1 cellular context compared by ENCODE assay signal in the genomic region with DNA sequence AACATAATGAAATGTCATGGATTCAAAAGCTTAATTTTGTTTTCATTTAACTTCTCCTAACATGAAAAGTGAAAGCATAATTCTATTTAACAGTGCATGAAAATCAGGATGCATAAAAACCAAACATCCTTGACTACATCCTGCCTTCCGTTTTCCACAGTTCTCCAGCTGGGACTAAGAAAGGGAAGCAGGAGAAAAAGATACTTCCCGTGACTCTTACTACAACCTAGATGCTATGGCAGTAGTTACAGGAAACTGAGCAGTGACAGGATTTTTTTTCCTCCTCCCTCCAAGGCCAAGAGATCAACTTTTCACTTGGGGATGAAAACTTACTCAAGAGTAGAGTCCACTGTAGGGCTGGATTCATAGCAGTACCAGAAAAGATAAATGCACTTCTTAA.
TF ChIP-seq lines count a peak whose summit lies in the region.

No MANE protein-coding gene starts in this region.

TF ChIP-seq in GM12878, 131 proteins besides CTCF, POLR2A, EP300 and RAD21:
- TF ChIP-seq GATAD2B (conservative IDR thresholded peaks at IDR 0.05; ENCODE audit: low read depth) (no peak), SUPT20H (IDR thresholded peaks at IDR 0.05; ENCODE audit: borderline replicate concordance, control insufficient read depth, low read depth, low read length) (no peak), IKZF1 (conservative IDR thresholded peaks at IDR 0.05) (0 out of 2 replicates have a peak, but pooled peaks have one; percentile 27), POU2F2 (IDR thresholded peaks at IDR 0.05; ENCODE audit: borderline replicate concordance, low read depth, low read length) (no peak), IKZF2 (IDR thresholded peaks at IDR 0.05) (0 out of 4 replicates have a peak, but pooled peaks of 1 of the 2 experiments have one; percentile 22)
